ENCODE assay signal across 8 cellular contexts in the genomic region with DNA sequence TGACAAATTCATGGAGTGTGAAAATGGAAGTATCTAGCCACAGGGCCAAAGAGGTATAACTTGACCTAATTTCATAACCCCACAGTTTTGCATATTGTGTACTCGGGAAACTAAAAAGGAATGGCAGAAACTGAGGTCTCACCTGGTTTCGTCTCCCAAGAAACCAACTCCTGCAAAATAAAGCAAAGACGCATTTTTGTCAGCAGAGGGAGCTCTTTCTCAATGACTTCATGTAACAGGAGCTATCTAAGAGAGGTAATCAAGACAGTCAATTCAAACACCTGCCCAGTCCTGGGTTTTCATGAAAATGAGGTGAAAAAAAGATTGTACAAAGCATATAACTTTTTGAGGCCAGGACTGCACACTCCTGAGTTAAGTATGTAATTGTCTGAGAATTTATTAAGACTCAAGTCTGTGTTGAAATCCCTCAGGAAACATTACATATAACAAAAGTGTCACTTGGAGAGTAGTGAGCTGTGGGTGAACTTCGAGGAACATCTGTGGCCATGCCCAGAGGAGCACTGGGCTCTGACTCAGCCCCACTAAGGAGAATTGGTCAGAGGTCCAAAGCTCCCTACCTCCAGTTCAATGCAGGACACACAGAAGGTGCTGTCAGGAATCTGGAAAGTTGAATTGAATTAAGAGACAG. TPM values are rescaled to one million over a fixed set of nuclear protein-coding genes. Genes with fewer than 3 reads are reported as not detected.
DNase-seq lines count a peak whose midpoint lies in the region; ATAC-seq, FAIRE-seq and TF ChIP-seq lines count a peak whose summit lies in the region.

No MANE protein-coding gene starts in this region.

- H3K4me1 Mint-ChIP-seq in activated T-cell treated with anti-CD3 and anti-CD28 coated beads, Interleukin-2, amount 50 U/mL, for 24 hours (ENCODE audit: low read depth): no peaks in the 10 kb centered on the region

- no peaks in the 10 kb centered on the region for H3K36me3 ChIP-seq in HCT116 (ENCODE audit: control insufficient read depth in 1 of 2, insufficient read depth in 2 of 2, low read length in 2 of 2)
- H3K36me3 ChIP-seq in GM12878 (ENCODE audit: control insufficient read depth in 2 of 2, insufficient read depth in 2 of 2, low read length in 1 of 2): no peaks in the 10 kb centered on the region
- no peaks in the 10 kb centered on the region for H3K36me3 ChIP-seq in stomach

- H4K20me1 ChIP-seq in HCT116 (ENCODE audit: insufficient read depth) (no peaks in the 10 kb centered on the region), GM12878 (ENCODE audit: control insufficient read depth, insufficient read depth) (no peaks in the 10 kb centered on the region)

- no peak overlapping the region for H3K4me3 ChIP-seq in HCT116 (replicated peaks in 1 of 2; ENCODE audit: low read depth in 1 of 2, low read length in 2 of 2)
- no peak overlapping the region for H3K4me3 ChIP-seq in GM12878
- no peak overlapping the region for H3K4me3 ChIP-seq in stomach

- H3K27ac Mint-ChIP-seq in activated T-cell treated with anti-CD3 and anti-CD28 coated beads, Interleukin-2, amount 50 U/mL, for 24 hours: no peak overlapping the region

- RAD21 ChIA-PET in HCT116 (lab: Charles Lee; ENCODE audit: low non-redundant PET in 1 of 2, low total read pairs in 2 of 2, uncharacterized antibody in 2 of 2, unreplicated experiment in 2 of 2) (interaction anchor here (1.0 to 1.8 kb wide), 2 partner anchors 110 to 545 kb away, joined by 3 to 6 read pairs; no protein-coding TSS in a partner anchor), GM12878 (lab: Charles Lee; ENCODE audit: unreplicated experiment) (interaction anchor here (0.7 to 3.3 kb wide), 44 partner anchors 8 to 545 kb away, joined by 3 to 41 read pairs (median 5); a partner anchor contains a TSS)

- H3K9ac ChIP-seq in HCT116 (ENCODE audit: low read length) (no peak overlapping the region), GM12878 (ENCODE audit: control insufficient read depth, insufficient read depth, low read length) (no peak overlapping the region)

- WGBS in GM12878 (ENCODE audit: insufficient coverage, insufficient replicate concordance, low lambda C conversion rate, missing lambda C conversion rate): 0% methylated on average over 4 of the region's 4 CpGs
- WGBS in stomach, 5 donors: 6 to 14% (median 9%) methylated on average over 4 of the region's 4 CpGs

- H3K27me3 Mint-ChIP-seq in activated T-cell treated with anti-CD3 and anti-CD28 coated beads, Interleukin-2, amount 50 U/mL, for 24 hours: peaks cover 14% of the 10 kb centered on the region

- H3K4me2 ChIP-seq in HCT116 (ENCODE audit: low read length): no peak overlapping the region
- no peak overlapping the region for H3K4me2 ChIP-seq in GM12878 (ENCODE audit: control insufficient read depth, insufficient read depth)

- FAIRE-seq in GM12878 (lab: Jason Lieb, UNC): peak; percentile 96

- SMC1A ChIA-PET in GM12878 (lab: Charles Lee; ENCODE audit: uncharacterized antibody, unreplicated experiment): interaction anchor here (0.8 to 6.8 kb wide), 57 partner anchors 8 to 544 kb away, joined by 3 to 103 read pairs (median 5); a partner anchor contains a TSS

- H3K27me3 ChIP-seq in HCT116 (ENCODE audit: insufficient read depth, low read length) (peaks cover 29% of the 10 kb centered on the region), GM12878 (replicated peaks in 1 of 2; ENCODE audit: control insufficient read depth in 2 of 2, insufficient read depth in 2 of 2, low read length in 1 of 2) (peaks cover 0 to 10% of the 10 kb centered on the region in 2 experiments; a peak in 1 of 4 replicates), stomach (peaks cover 0 to 16% (median 5%) of the 10 kb centered on the region in 3 donors)

- no peaks in the 10 kb centered on the region for H3K36me3 Mint-ChIP-seq in activated T-cell treated with anti-CD3 and anti-CD28 coated beads, Interleukin-2, amount 50 U/mL, for 24 hours (ENCODE audit: low read depth)

- no peaks in the 10 kb centered on the region for H3K9me2 ChIP-seq in HCT116 (ENCODE audit: insufficient read depth)

- H3K9me3 ChIP-seq in HCT116 (ENCODE audit: control insufficient read depth in 1 of 2, insufficient read depth in 1 of 2, low read depth in 1 of 2, low read length in 2 of 2) (no peaks in the 10 kb centered on the region), GM12878 (replicated peaks; ENCODE audit: control insufficient read depth, insufficient read depth, low read length) (peaks cover 4% of the 10 kb centered on the region; the same call in 1 of the 3 replicates), stomach (peaks cover 0 to 11% (median 8%) of the 10 kb centered on the region in 4 donors)

- TF ChIP-seq RAD21 in HCT116 (IDR thresholded peaks at IDR 0.05; ENCODE audit: low read depth): peak; percentile 59
- peak; percentile 88 for TF ChIP-seq RAD21 in GM12878 (IDR thresholded peaks at IDR 0.05; ENCODE audit: insufficient read depth, low read depth, low read length)

- H3K4me1 ChIP-seq in HCT116 (ENCODE audit: control insufficient read depth in 1 of 2, insufficient read depth in 2 of 2, low read length in 2 of 2) (no peaks in the 10 kb centered on the region), GM12878 (ENCODE audit: control insufficient read depth, insufficient read depth, low read length) (peaks cover 17% of the 10 kb centered on the region), stomach (no peaks in the 10 kb centered on the region)

- H3K9me3 Mint-ChIP-seq in activated T-cell treated with anti-CD3 and anti-CD28 coated beads, Interleukin-2, amount 50 U/mL, for 24 hours: peaks cover 3% of the 10 kb centered on the region

- peak; percentile 49 to 78 (median 61); a peak in 5 of 6 replicates for TF ChIP-seq CTCF in HCT116 (IDR thresholded peaks at IDR 0.05 in 2 of 3, conservative IDR thresholded peaks at IDR 0.05 in 1 of 3; ENCODE audit: borderline replicate concordance in 1 of 3, insufficient read depth in 1 of 3, low read depth in 2 of 3, low read length in 2 of 3)
- peak; percentile 71 to 81 (median 78) for TF ChIP-seq CTCF in GM12878 (IDR thresholded peaks at IDR 0.05 in 2 of 3, conservative IDR thresholded peaks at IDR 0.05 in 1 of 3; ENCODE audit: control insufficient read depth in 2 of 3, extremely low read depth in 1 of 3, insufficient read depth in 1 of 3, low read depth in 3 of 3, low read length in 3 of 3)
- peak in 5 of 7 experiments; percentile 46 to 60 (median 56) for TF ChIP-seq CTCF in stomach (IDR thresholded peaks at IDR 0.05)

- CTCF ChIA-PET in HCT116 (lab: Charles Lee) (interaction anchor here (0.8 to 2.5 kb wide), 17 partner anchors 8 to 544 kb away, joined by 3 to 22 read pairs (median 5); no protein-coding TSS in a partner anchor), GM12878 (lab: Yijun Ruan, JAX) (interaction anchor here (0.6 to 7.6 kb wide), 74 partner anchors 9 to 544 kb away, joined by 3 to 223 read pairs (median 5); a partner anchor contains a TSS)

- intact Hi-C loops in HCT116 (cut with micrococcal nuclease) (loop anchor here (2.0 to 10.0 kb wide), 3 partner anchors 110 to 544 kb away; a partner anchor contains a TSS), GM12878 (cut with micrococcal nuclease; ENCODE audit: unreplicated experiment) (loop anchor here (1.0 to 10.0 kb wide), 5 partner anchors 46 to 367 kb away; no protein-coding TSS in a partner anchor), stomach (cut with DNase I; ENCODE audit: low total_unique reads) (no loop called here)

- TF ChIP-seq POLR2A in HCT116 (IDR thresholded peaks at IDR 0.05; ENCODE audit: borderline replicate concordance, extremely low read depth, insufficient read depth, insufficient read length) (no peak), GM12878 (IDR thresholded peaks at IDR 0.05; ENCODE audit: low read depth, low read length) (no peak), stomach (IDR thresholded peaks at IDR 0.05) (no peak)

- ATAC-seq in HCT116 (peak; percentile 82), GM12878 (peak; percentile 77), HG03108 (IDR thresholded peaks at IDR 0.05; ENCODE audit: unreplicated experiment) (no peak)

- in situ Hi-C loops in GM12878 (cut with MboI): no loop called here

- BruUV-seq in HCT116 (replicated peaks; lab: Mats Ljungman, UMichigan) (no TSS peak), GM12878 (replicated peaks; lab: Mats Ljungman, UMichigan) (no TSS peak)

- TF ChIP-seq EP300 in GM12878 (IDR thresholded peaks at IDR 0.05; ENCODE audit: borderline replicate concordance in 1 of 2, control insufficient read depth in 1 of 2, low read depth in 2 of 2, low read length in 2 of 2) (no peak), stomach (IDR thresholded peaks at IDR 0.05) (no peak)

- peak; percentile 81 for DNase-seq in DMS53 (lab: John Stamatoyannopoulos, UW)
- DNase-seq in HCT116 (ENCODE audit: low read depth, low spot score): peak; percentile 71
- DNase-seq in NCI-H510A (lab: John Stamatoyannopoulos, UW): peak; percentile 4
- DNase-seq in GM12878 (ENCODE audit: low read depth, low spot score): peak; percentile 53
- DNase-seq in iris pigment epithelial cell (ENCODE audit: low read depth): peak; percentile 55
- no peak for DNase-seq in stomach
- DNase-seq in activated T-cell treated with anti-CD3 and anti-CD28 coated beads, Interleukin-2, amount 50 U/mL, for 24 hours: no peak

- H3K79me2 ChIP-seq in HCT116 (ENCODE audit: insufficient read depth, low read length): no peaks in the 10 kb centered on the region
- no peaks in the 10 kb centered on the region for H3K79me2 ChIP-seq in GM12878 (ENCODE audit: control insufficient read depth, insufficient read depth, low read length)

- POLR2A ChIA-PET in HCT116 (lab: Charles Lee): no interaction called here
- POLR2A ChIA-PET in GM12878 (lab: Charles Lee): interaction anchor here (1.0 to 1.9 kb wide), 2 partner anchors 12 to 40 kb away, joined by 3 to 6 read pairs; no protein-coding TSS in a partner anchor

- H3K27ac ChIP-seq in HCT116 (ENCODE audit: low read depth, low read length) (no peak overlapping the region), GM12878 (ENCODE audit: control insufficient read depth, insufficient read depth) (no peak overlapping the region), stomach (no peak overlapping the region)

- H2AFZ ChIP-seq in HCT116 (ENCODE audit: low read depth, low read length, poor library complexity, severe bottlenecking) (no peak overlapping the region), GM12878 (ENCODE audit: control insufficient read depth, low read depth, low read length) (no peak overlapping the region)

- no peak overlapping the region for H3K4me3 Mint-ChIP-seq in activated T-cell treated with anti-CD3 and anti-CD28 coated beads, Interleukin-2, amount 50 U/mL, for 24 hours

RNA-seq across cellular contexts. Expression of a gene that starts 17.6 kb away (rescaled TPM):
- total RNA-seq in HCT116 (2021; ENCODE audit: unreplicated experiment) (not detected), GM12878 (2014; rRNA removed) (0.17 and 0.33 TPM in 2 replicates), GM12878 (2014; rRNA removed; fragmentation: Illumina TruSeq; extraction: Trizol) (0.14 and 0.31 TPM in 2 replicates), GM12878 (2021) (0.35 and 0.38 TPM in 2 replicates), stomach (not detected)
- polyA plus RNA-seq in HCT116 (2012): not detected in 2 replicates
- total RNA-seq in GM12878 (2013; cell fraction: nucleolus; rRNA removed): 0.32 TPM in 1 of 2 replicates, not detected in the other
- 0.31 TPM for polyA plus RNA-seq in GM12878 (2011; ENCODE audit: low read depth)
- polyA plus RNA-seq in GM12878 (2011; rRNA removed) (0.24 and 0.26 TPM in 2 replicates), GM12878 (2014; fragmentation: Illumina TruSeq; extraction: Trizol) (0.38 and 0.44 TPM in 2 replicates), GM12878 (2014; fragmentation: Nextera tagmentation; extraction: Ambion mirVana) (under 1 TPM; 0.26 to 0.42 TPM), GM12878 (2014; rRNA removed) (0.11 and 0.22 TPM in 2 replicates), GM12878 (2016; fragmentation: Nextera tagmentation; extraction: Ambion mirVana) (under 1 TPM in 1 of 2 experiments, not detected in 1; 0.09 TPM), stomach (under 1 TPM in 1 of 3 donors, not detected in 2; 0.15 TPM)
- polyA plus RNA-seq in GM12878 (2011; cell fraction: cytosol; rRNA removed): 0.22 and 0.28 TPM in 2 replicates
- 0.43 and 0.70 TPM in 2 replicates for polyA plus RNA-seq in GM12878 (2011; cell fraction: nucleus; rRNA removed)
- 0.42 and 0.69 TPM in 2 replicates for polyA plus RNA-seq in GM12878 (2012)
- polyA minus RNA-seq in GM12878 (2011; rRNA and poly(A)+ RNA removed): 0.15 and 0.26 TPM in 2 replicates
- not detected in 2 replicates for polyA minus RNA-seq in GM12878 (2011; cell fraction: cytosol; rRNA and poly(A)+ RNA removed)
- polyA minus RNA-seq in GM12878 (2011; cell fraction: nucleus; rRNA and poly(A)+ RNA removed): 0.12 and 0.29 TPM in 2 replicates

RNA-seq across cellular contexts. Expression of a gene that starts 28.0 kb away (rescaled TPM):
- not detected for total RNA-seq in HCT116 (2021; ENCODE audit: unreplicated experiment)
- polyA plus RNA-seq in HCT116 (2012): not detected in 2 replicates
- total RNA-seq in GM12878 (2013; cell fraction: nucleolus; rRNA removed): 371 and 381 TPM in 2 replicates
- 6.6 and 7.3 TPM in 2 replicates for total RNA-seq in GM12878 (2014; rRNA removed)
- 6.7 and 6.8 TPM in 2 replicates for total RNA-seq in GM12878 (2014; rRNA removed; fragmentation: Illumina TruSeq; extraction: Trizol)
- 7.2 and 7.8 TPM in 2 replicates for total RNA-seq in GM12878 (2021)
- 16.1 TPM for polyA plus RNA-seq in GM12878 (2011; ENCODE audit: low read depth)
- 136 and 151 TPM in 2 replicates for polyA plus RNA-seq in GM12878 (2011; rRNA removed)
- polyA plus RNA-seq in GM12878 (2011; cell fraction: cytosol; rRNA removed): 90.4 and 111 TPM in 2 replicates
- polyA plus RNA-seq in GM12878 (2011; cell fraction: nucleus; rRNA removed): 322 and 460 TPM in 2 replicates
- polyA plus RNA-seq in GM12878 (2012): 16.3 and 19.0 TPM in 2 replicates
- 11.3 and 12.5 TPM in 2 replicates for polyA plus RNA-seq in GM12878 (2014; fragmentation: Illumina TruSeq; extraction: Trizol)
- 1 to 10 TPM; 2.6 to 5.7 TPM for polyA plus RNA-seq in GM12878 (2014; fragmentation: Nextera tagmentation; extraction: Ambion mirVana)
- polyA plus RNA-seq in GM12878 (2014; rRNA removed): 9.5 and 10.9 TPM in 2 replicates
- polyA plus RNA-seq in GM12878 (2016; fragmentation: Nextera tagmentation; extraction: Ambion mirVana): 1 to 10 TPM; 1.1 to 1.3 TPM
- 131 and 171 TPM in 2 replicates for polyA minus RNA-seq in GM12878 (2011; rRNA and poly(A)+ RNA removed)
- 31.8 and 31.9 TPM in 2 replicates for polyA minus RNA-seq in GM12878 (2011; cell fraction: cytosol; rRNA and poly(A)+ RNA removed)
- polyA minus RNA-seq in GM12878 (2011; cell fraction: nucleus; rRNA and poly(A)+ RNA removed): 177 and 194 TPM in 2 replicates
- total RNA-seq in stomach: 1 to 10 TPM in 1 of 5 donors, under 1 TPM in 1, not detected in 3; 0.37 to 4.8 TPM
- 1 to 10 TPM in 1 of 3 donors, under 1 TPM in 2; 0.44 to 1.1 (median 0.76) TPM for polyA plus RNA-seq in stomach

Comparison
In these comparisons a context has a peak if more than half of its experiments do, and no peak if none do; other contexts are left out.
1. DNase-seq: peak in DMS53 (single experiment), HCT116 (single experiment), NCI-H510A (single experiment), GM12878 (single experiment) and iris pigment epithelial cell (single experiment); none in stomach (single experiment) and activated T-cell treated with anti-CD3 and anti-CD28 coated beads, Interleukin-2, amount 50 U/mL, for 24 hours (single experiment).
2. Peak in every context shown above with its lines, with median percentiles within 50 percentile points of each other: CTCF ChIP-seq.